ENCODE assay signal across 8 cellular contexts in the genomic region with DNA sequence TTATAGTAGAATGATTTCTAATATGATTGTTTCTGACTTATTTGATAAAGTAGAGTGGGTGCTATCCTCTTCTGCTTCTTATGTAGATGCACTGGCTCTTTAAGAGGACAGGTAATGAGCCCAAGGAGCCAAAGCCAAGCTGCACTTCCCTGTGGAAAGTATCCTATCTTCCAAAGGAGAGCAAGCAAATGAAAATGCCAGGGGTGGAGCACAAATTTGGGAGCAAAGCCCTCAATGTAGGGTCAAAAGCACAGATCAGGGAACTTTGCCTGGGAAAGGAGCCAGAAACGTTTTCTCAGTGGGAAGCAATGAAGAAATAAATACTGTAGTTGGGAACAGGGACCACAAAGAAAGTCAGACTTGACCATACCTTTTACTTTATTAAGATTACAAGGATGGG.
"Had no signal": no experiment of that assay in that cellular context is flagged by ENCODE, and none has a peak within 500 bp of the region (broad histone marks: within the 10 kb centered on the region; RNA-seq: fewer than 3 reads in every experiment).

No MANE protein-coding gene starts in this region.

- DNase-seq: GM23248, GOT3, H7, H9, HCEC 1CT, HFFc6 had no signal

- H3K4me3 Mint-ChIP-seq: GM23338, H9, HFFc6 had no signal

- ATAC-seq: GM23338, HCT116 had no signal

- H3K9me3 Mint-ChIP-seq: GM23338, H9, HFFc6 had no signal

- H3K27ac Mint-ChIP-seq: GM23338, H9, HFFc6 had no signal
